In genomic region chr1:151189638-151190445, GRCh38 we compare ENCODE assay signal across 8 cellular contexts. TPM values are rescaled to one million over a fixed set of nuclear protein-coding genes. Genes with fewer than 3 reads are reported as not detected.
DNase-seq lines count a peak whose midpoint lies in the region; ATAC-seq and TF ChIP-seq lines count a peak whose summit lies in the region.

Gene VPS72, minus strand, starts transcription at chr1:151190197. Its CDS starts 76 bp downstream, at chr1:151190121.

- peak within 1 kb of the TSS; percentile 82 for H2AFZ ChIP-seq in PC-3 (ENCODE audit: low read length)

- H3F3A ChIP-seq in PC-3 (ENCODE audit: low read length, unreplicated experiment), result peaks cover 8% of the 10 kb centered on the region

- no peaks in the 10 kb centered on the region for H4K20me1 ChIP-seq in PC-3 (ENCODE audit: low read length)

- H3K79me2 ChIP-seq in PC-3 (ENCODE audit: low read length), result peaks cover 50% of the 10 kb centered on the region

- H3K4me3 ChIP-seq in Jurkat, Clone E6-1 (ENCODE audit: low read length), result peak within 1 kb of the TSS; percentile 78
- peak within 1 kb of the TSS; percentile 89 for H3K4me3 ChIP-seq in PC-3 (ENCODE audit: low read length)

- no peaks in the 10 kb centered on the region for H3K9me2 ChIP-seq in PC-3 (replicated peaks; ENCODE audit: low read length)

- intact Hi-C loops in PC-3 (cut with micrococcal nuclease), result loop anchor here (10.0 kb wide), 1 partner anchor 355 kb away; the partner anchor contains the start of gene TUFT1

- CTCF ChIA-PET in PC-3 (lab: Charles Lee), result interaction anchor here (0.5 to 0.6 kb wide), 2 partner anchors 81 to 647 kb away, joined by 3 to 7 read pairs; no protein-coding TSS in a partner anchor

- no peaks in the 10 kb centered on the region for H3K9me3 ChIP-seq in PC-3 (ENCODE audit: low read length)

- POLR2A ChIA-PET in PC-3 (lab: Charles Lee; ENCODE audit: unreplicated experiment), result interaction anchor here (0.5 to 1.2 kb wide), 13 partner anchors 9 to 799 kb away, joined by 3 to 10 read pairs (median 4); partner anchors contain the start of genes LYSMD1, PSMD4 and SCNM1

- H3K4me1 ChIP-seq in PC-3 (ENCODE audit: insufficient read depth, low read length), result peaks cover 28% of the 10 kb centered on the region

- peak; percentile 100 for DNase-seq in DMS 273 treated with DMSO at 0.1 percent for 48 hours (lab: John Stamatoyannopoulos, UW)
- peak; percentile 91 for DNase-seq in Jurkat, Clone E6-1 (ENCODE audit: low read depth, low spot score)
- DNase-seq in PC-3, result peak; percentile 90
- peak; percentile 69 for DNase-seq in activated T-cell treated with anti-CD3 and anti-CD28 coated beads for 4 hours
- DNase-seq in epithelial cell of prostate (ENCODE audit: low read depth, low spot score), result no peak
- peak; percentile 89 for DNase-seq in mucosa of gallbladder (ENCODE audit: low spot score)
- DNase-seq in stimulated activated CD8-positive, alpha-beta memory T cell treated with anti-CD3 and anti-CD28 coated beads, Interleukin-4, amount 100 ng/mL, for 4 hours (ENCODE audit: low read depth in 2 of 2, low spot score in 1 of 2), result peak; percentile 58 to 69

- no peak for TF ChIP-seq CTCF in PC-3 (conservative IDR thresholded peaks at IDR 0.05; ENCODE audit: low read depth, low read length)

- ATAC-seq in GM21529 (IDR thresholded peaks at IDR 0.05; ENCODE audit: unreplicated experiment), result peak; percentile 84
- peak; percentile 89 for ATAC-seq in PC-3

- H3K27ac ChIP-seq in PC-3 (ENCODE audit: low read length) (peak within 1 kb of the TSS; percentile 65), epithelial cell of prostate (peak within 1 kb of the TSS; percentile 86)

- H3K36me3 ChIP-seq in PC-3 (ENCODE audit: low read depth, low read length), result peaks cover 11% of the 10 kb centered on the region

- peak within 1 kb of the TSS; percentile 88 for H3K9ac ChIP-seq in PC-3 (ENCODE audit: low read length)

- no peaks in the 10 kb centered on the region for H3K27me3 ChIP-seq in PC-3 (ENCODE audit: low read length)

- no TSS peak for BruUV-seq in PC-3 (replicated peaks; lab: Mats Ljungman, UMichigan)

- H3K4me2 ChIP-seq in PC-3 (ENCODE audit: low read length), result peak within 1 kb of the TSS; percentile 97

RNA-seq across cellular contexts. Expression of gene VPS72, which starts in this region (rescaled TPM):
- polyA plus RNA-seq in Jurkat, Clone E6-1 (2012; ENCODE audit: insufficient read depth, insufficient read length), result 135 TPM
- total RNA-seq in PC-3 (2014; rRNA removed) (75.1 and 94.7 TPM in 2 replicates), mucosa of gallbladder (43.8 TPM)
